Comparison of ENCODE assay signal across 29 cellular contexts in genomic region chr16:1272453-1273198, GRCh38. TPM values are rescaled to one million over a fixed set of nuclear protein-coding genes. Genes with fewer than 3 reads are reported as not detected.
DNase-seq lines count a peak whose midpoint lies in the region; ATAC-seq and TF ChIP-seq lines count a peak whose summit lies in the region.
"Had no signal": no experiment of that assay in that cellular context is flagged by ENCODE, and none has a peak within 500 bp of the region (broad histone marks: within the 10 kb centered on the region; RNA-seq: fewer than 3 reads in every experiment).

No MANE protein-coding gene starts in this region.

- H2BK20ac ChIP-seq in IMR-90 (ENCODE audit: low read depth, low read length), result no peak overlapping the region

- no peak for TF ChIP-seq RAD21 in IMR-90 (IDR thresholded peaks at IDR 0.05; ENCODE audit: low read length)

- H2BK120ac ChIP-seq in IMR-90 (ENCODE audit: low read depth, low read length) (no peak overlapping the region), neuronal stem cell (ENCODE audit: low read depth, low read length) (no peak overlapping the region)

- no peak overlapping the region for H3K4me2 ChIP-seq in IMR-90 (ENCODE audit: low read depth, low read length)
- H3K4me2 ChIP-seq in neuronal stem cell (ENCODE audit: insufficient read depth, low read length, poor library complexity, severe bottlenecking), result no peak overlapping the region

- no peak overlapping the region for H4K8ac ChIP-seq in IMR-90 (ENCODE audit: low read depth in 2 of 2, low read length in 2 of 2)
- H4K8ac ChIP-seq in neuronal stem cell (ENCODE audit: low read depth, low read length), result no peak overlapping the region

- no peak overlapping the region for H3K4ac ChIP-seq in IMR-90 (ENCODE audit: low read depth, low read length)
- H3K4ac ChIP-seq in neuronal stem cell (ENCODE audit: low read length), result no peak overlapping the region

- CTCF ChIA-PET in IMR-90 (lab: Yijun Ruan, JAX), result no interaction called here

- ATAC-seq in IMR-90 (ENCODE audit: low read depth) (no peak), aorta (ENCODE audit: low FRiP score) (no peak)
- ATAC-seq: activated CD4-positive, CD25-positive, alpha-beta regulatory T cell treated with anti-CD3 and anti-CD28 coated beads, Interleukin-2, amount 50 U/mL, for 24 hours; activated T-cell treated with anti-CD3 and anti-CD28 coated beads, Interleukin-2, amount 50 U/mL, for 72 hours had no signal

- no peaks in the 10 kb centered on the region for H4K20me1 ChIP-seq in IMR-90 (ENCODE audit: insufficient read depth, low read length)

- H3K4me1 ChIP-seq in IMR-90 (ENCODE audit: control insufficient read depth, insufficient read depth, low read length) (no peaks in the 10 kb centered on the region), neuronal stem cell (ENCODE audit: control insufficient read depth in 2 of 2, insufficient read depth in 1 of 2, low read depth in 1 of 2, low read length in 2 of 2) (peaks cover under 1% of the 10 kb centered on the region in 2 donors), aorta (ENCODE audit: control insufficient read depth in 1 of 2, insufficient read depth in 2 of 2, low read length in 2 of 2) (no peaks in the 10 kb centered on the region)
- H3K4me1 ChIP-seq: right lobe of liver had no signal

- H3K27me3 ChIP-seq in IMR-90 (ENCODE audit: control insufficient read depth, insufficient read depth, low read length) (peaks cover 24% of the 10 kb centered on the region), neuronal stem cell (ENCODE audit: control insufficient read depth in 3 of 3, insufficient read depth in 3 of 3, low read depth in 1 of 3, low read length in 3 of 3) (peaks cover 0 to 3% (median 0%) of the 10 kb centered on the region in 3 experiments), aorta (ENCODE audit: control insufficient read depth in 1 of 2, insufficient read depth in 2 of 2, low read length in 1 of 2) (no peaks in the 10 kb centered on the region)
- H3K27me3 ChIP-seq: Peyer's patch, right lobe of liver, thyroid gland had no signal

- H3K27ac ChIP-seq in IMR-90 (ENCODE audit: insufficient read depth, low read length) (no peak overlapping the region), VCaP (peak overlapping the region; percentile 46; the same call in 1 of the 2 replicates), neuronal stem cell (replicated peaks; ENCODE audit: low read length) (no peak overlapping the region), aorta (ENCODE audit: low read depth in 1 of 2, low read length in 2 of 2) (no peak overlapping the region)
- H3K27ac ChIP-seq: coronary artery, Peyer's patch, right lobe of liver, SJCRH30, stomach, thyroid gland had no signal

- TF ChIP-seq POLR2A in IMR-90 (IDR thresholded peaks at IDR 0.05; ENCODE audit: low read depth, low read length), result no peak

- H2AK5ac ChIP-seq in IMR-90 (ENCODE audit: low read depth, low read length), result no peak overlapping the region
- no peak overlapping the region for H2AK5ac ChIP-seq in neuronal stem cell (ENCODE audit: low read depth, low read length)

- in situ Hi-C loops in IMR-90 (cut with MboI; ENCODE audit: low sequenced_read_pairs), result no loop called here

- no peaks in the 10 kb centered on the region for H3K36me3 ChIP-seq in IMR-90 (ENCODE audit: control insufficient read depth, insufficient read depth, low read length)
- no peaks in the 10 kb centered on the region for H3K36me3 ChIP-seq in neuronal stem cell (replicated peaks in 1 of 2; ENCODE audit: control insufficient read depth in 2 of 2, insufficient read depth in 2 of 2, low read length in 2 of 2)
- H3K36me3 ChIP-seq in aorta (ENCODE audit: control insufficient read depth in 1 of 2, insufficient read depth in 2 of 2, low read length in 1 of 2), result no peaks in the 10 kb centered on the region
- H3K36me3 ChIP-seq: Peyer's patch, right lobe of liver, SJCRH30, stomach, thyroid gland had no signal

- POLR2A ChIA-PET in IMR-90 (lab: Charles Lee; ENCODE audit: unreplicated experiment), result no interaction called here

- WGBS in IMR-90 (ENCODE audit: extremely low coverage in 2 of 2, insufficient read length in 1 of 2), 2 experiments, result 69% methylated on average over 3 of the region's 9 CpGs; no CpG with 5 or more reads in 1 of the 2 experiments
- 91% methylated on average over 1 of the region's 9 CpGs; no CpG with 5 or more reads in 1 of the 2 donors for WGBS in neuronal stem cell (ENCODE audit: extremely low coverage in 2 of 2, insufficient read length in 2 of 2, insufficient replicate concordance in 1 of 2), 2 donors
- 61 to 63% methylated on average over 9 of the region's 9 CpGs for WGBS in aorta, 2 donors

- H3K4me3 ChIP-seq in IMR-90 (ENCODE audit: insufficient read depth, low read depth, low read length) (no peak overlapping the region), neuronal stem cell (ENCODE audit: low read length in 2 of 2) (no peak overlapping the region), aorta (ENCODE audit: low read length in 2 of 2) (no peak overlapping the region)
- H3K4me3 ChIP-seq: coronary artery, Peyer's patch, right lobe of liver, SJCRH30, stomach, thyroid gland had no signal

- no peak overlapping the region for H2AK9ac ChIP-seq in IMR-90 (replicated peaks; ENCODE audit: low read depth, low read length, poor library complexity)

- H3K14ac ChIP-seq in IMR-90 (replicated peaks; ENCODE audit: low read depth, low read length) (no peak overlapping the region), neuronal stem cell (ENCODE audit: low read length) (no peak overlapping the region)

- no peak overlapping the region for H3K23ac ChIP-seq in IMR-90 (ENCODE audit: low read depth, low read length)
- H3K23ac ChIP-seq in neuronal stem cell (ENCODE audit: low read depth, low read length, poor library complexity), result no peak overlapping the region

- no peak overlapping the region for H2BK5ac ChIP-seq in IMR-90 (ENCODE audit: low read depth, low read length, poor library complexity, severe bottlenecking)
- H2BK5ac ChIP-seq in neuronal stem cell (ENCODE audit: low read length), result no peak overlapping the region

- H4K91ac ChIP-seq in IMR-90 (ENCODE audit: insufficient read depth, low read depth, low read length) (no peak overlapping the region), neuronal stem cell (ENCODE audit: low read depth, low read length, poor library complexity) (no peak overlapping the region)

- H3K9ac ChIP-seq in IMR-90 (ENCODE audit: low read depth, low read length), result no peak overlapping the region
- H3K9ac ChIP-seq in neuronal stem cell (ENCODE audit: low read depth, low read length, poor library complexity), result no peak overlapping the region

- H4K5ac ChIP-seq in IMR-90 (ENCODE audit: low read depth, low read length), result no peak overlapping the region

- dilution Hi-C loops in IMR-90 (cut with HindIII; ENCODE audit: low sequenced_read_pairs, unreplicated experiment), result no loop called here

- H2BK12ac ChIP-seq in neuronal stem cell (ENCODE audit: low read length), result no peak overlapping the region

- peak; percentile 34 for DNase-seq in NCI-H2171 treated with DMSO at 0.1 percent for 48 hours (lab: John Stamatoyannopoulos, UW)
- DNase-seq in NCI-H2171 (lab: John Stamatoyannopoulos, UW), result no peak
- no peak for DNase-seq in IMR-90
- DNase-seq in neuronal stem cell (ENCODE audit: low spot score), result no peak
- no peak for DNase-seq in UCSD-AML1 (lab: John Stamatoyannopoulos, UW; ENCODE audit: unreplicated experiment)
- DNase-seq in aorta, result no peak
- no peak for DNase-seq in D341Med (ENCODE audit: low spot score)
- DNase-seq: activated CD4-positive, alpha-beta T cell treated with anti-CD3 and anti-CD28 coated beads, Interleukin-2, amount 50 U/mL, for 48 hours; activated T-cell treated with anti-CD3 and anti-CD28 coated beads, Interleukin-2, amount 50 U/mL, for 72 hours; effector memory CD4-positive, alpha-beta T cell; GF-D8; mesendoderm; NCI-H526; stimulated activated CD8-positive, alpha-beta memory T cell treated with anti-CD3 and anti-CD28 coated beads, Interleukin-4, amount 100 ng/mL, for 48 hours; T-helper 1 cell had no signal

- no peak overlapping the region for H3K18ac ChIP-seq in IMR-90 (ENCODE audit: low read depth, low read length)
- H3K18ac ChIP-seq in neuronal stem cell (ENCODE audit: low read length), result peak overlapping the region; percentile 8

- peaks cover 2% of the 10 kb centered on the region; the same call in 1 of the 2 replicates for H3K9me3 ChIP-seq in IMR-90 (ENCODE audit: control insufficient read depth, insufficient read depth, low read length)
- H3K9me3 ChIP-seq in neuronal stem cell (replicated peaks in 1 of 2; ENCODE audit: control insufficient read depth in 2 of 2, insufficient read depth in 1 of 2, low read depth in 1 of 2, low read length in 2 of 2), result peaks cover 0 to 1% of the 10 kb centered on the region in 2 donors
- no peaks in the 10 kb centered on the region for H3K9me3 ChIP-seq in aorta (ENCODE audit: control insufficient read depth, low read length)
- H3K9me3 ChIP-seq: Peyer's patch, right lobe of liver, SJCRH30, stomach, thyroid gland had no signal

- BruUV-seq in IMR-90 (replicated peaks; lab: Mats Ljungman, UMichigan), result no TSS peak

- intact Hi-C loops in IMR-90 (cut with micrococcal nuclease) (no loop called here), aorta (cut with DNase I) (no loop called here)

- H3K79me1 ChIP-seq in IMR-90 (ENCODE audit: low read depth in 1 of 2, low read length in 2 of 2) (no peaks in the 10 kb centered on the region), neuronal stem cell (ENCODE audit: low read depth, low read length) (no peaks in the 10 kb centered on the region)

- H3K9me1 ChIP-seq in IMR-90 (ENCODE audit: insufficient read depth, low read length), result no peaks in the 10 kb centered on the region

- H3K56ac ChIP-seq in IMR-90 (ENCODE audit: extremely low read depth, insufficient read depth, low read length), result no peak overlapping the region

- H2AFZ ChIP-seq in IMR-90 (replicated peaks; ENCODE audit: low read length, poor library complexity) (peak overlapping the region; percentile 32), neuronal stem cell (ENCODE audit: low read length) (no peak overlapping the region)

- TF ChIP-seq CTCF in IMR-90 (conservative IDR thresholded peaks at IDR 0.05; ENCODE audit: low read depth, low read length) (no peak), VCaP (conservative IDR thresholded peaks at IDR 0.05) (no peak)

- no peak overlapping the region for H2BK15ac ChIP-seq in IMR-90 (ENCODE audit: low read depth, low read length)
- no peak overlapping the region for H2BK15ac ChIP-seq in neuronal stem cell (ENCODE audit: low read length)

RNA-seq across cellular contexts. Expression of gene TPSD1, which starts 16.8 kb away (rescaled TPM):
- not detected in 2 replicates for total RNA-seq in IMR-90 (2012; rRNA removed)
- polyA plus RNA-seq in IMR-90 (2012; rRNA removed), result not detected in 2 replicates
- polyA plus RNA-seq in IMR-90 (2012; cell fraction: cytosol; rRNA removed), result not detected in 2 replicates
- polyA plus RNA-seq in IMR-90 (2012; cell fraction: nucleus; rRNA removed; ENCODE audit: low replicate concordance), result not detected in 2 replicates
- polyA plus RNA-seq in neuronal stem cell (2013, experiment 1 of 2), result 0.06 TPM
- polyA plus RNA-seq in neuronal stem cell (2013, experiment 2 of 2), result not detected
- not detected for total RNA-seq in aorta
- polyA plus RNA-seq in aorta, result under 1 TPM in 1 of 2 donors, not detected in 1; 0.38 TPM
- total RNA-seq: activated T-cell treated with anti-CD3 and anti-CD28 coated beads, Interleukin-2, amount 50 U/mL, for 72 hours; astrocyte; cardiac septum; epithelial cell of proximal tubule; myocyte; right lobe of liver; SJCRH30 had no signal
- polyA plus RNA-seq: IgD-negative memory B cell had no signal

RNA-seq across cellular contexts. Expression of gene TPSAB1, which starts 32.1 kb away (rescaled TPM):
- not detected in 2 replicates for total RNA-seq in IMR-90 (2012; rRNA removed)
- polyA plus RNA-seq in IMR-90 (2012; rRNA removed), result not detected in 2 replicates
- polyA plus RNA-seq in IMR-90 (2012; cell fraction: cytosol; rRNA removed), result not detected in 2 replicates
- not detected in 2 replicates for polyA plus RNA-seq in IMR-90 (2012; cell fraction: nucleus; rRNA removed; ENCODE audit: low replicate concordance)
- polyA plus RNA-seq in neuronal stem cell (2013, experiment 1 of 2), result not detected
- polyA plus RNA-seq in neuronal stem cell (2013, experiment 2 of 2), result not detected
- total RNA-seq in aorta, result 10 to 100 TPM; 12.2 to 38.0 TPM
- polyA plus RNA-seq in aorta, result 1 to 10 TPM; 3.0 to 3.8 TPM
- total RNA-seq: astrocyte, epithelial cell of proximal tubule, myocyte, SJCRH30 had no signal
- polyA plus RNA-seq: IgD-negative memory B cell had no signal

RNA-seq across cellular contexts. Expression of gene UBE2I, which starts 36.8 kb away (rescaled TPM):
- total RNA-seq in IMR-90 (2012; rRNA removed), result 30.8 and 45.0 TPM in 2 replicates
- polyA plus RNA-seq in IMR-90 (2012; rRNA removed), result 113 and 140 TPM in 2 replicates
- polyA plus RNA-seq in IMR-90 (2012; cell fraction: cytosol; rRNA removed), result 47.2 and 66.3 TPM in 2 replicates
- 119 and 179 TPM in 2 replicates for polyA plus RNA-seq in IMR-90 (2012; cell fraction: nucleus; rRNA removed; ENCODE audit: low replicate concordance)
- 253 TPM for polyA plus RNA-seq in neuronal stem cell (2013, experiment 1 of 2)
- polyA plus RNA-seq in neuronal stem cell (2013, experiment 2 of 2), result 258 TPM
- 10 to 100 TPM; 81.7 to 86.7 TPM for total RNA-seq in aorta
- 10 to 100 TPM; 35.7 to 63.1 TPM for polyA plus RNA-seq in aorta

RNA-seq across cellular contexts. Expression of gene TPSB2, which starts 42.6 kb away (rescaled TPM):
- total RNA-seq in IMR-90 (2012; rRNA removed) (not detected in 2 replicates), aorta (10 to 100 TPM; 17.0 to 51.0 TPM)
- polyA plus RNA-seq in IMR-90 (2012; rRNA removed) (not detected in 2 replicates), aorta (10 to 100 TPM in 1 of 2 donors, 1 to 10 TPM in 1; 4.9 to 10.8 TPM)
- polyA plus RNA-seq in IMR-90 (2012; cell fraction: cytosol; rRNA removed), result not detected in 2 replicates
- not detected in 2 replicates for polyA plus RNA-seq in IMR-90 (2012; cell fraction: nucleus; rRNA removed; ENCODE audit: low replicate concordance)
- polyA plus RNA-seq in neuronal stem cell (2013, experiment 1 of 2), result not detected
- not detected for polyA plus RNA-seq in neuronal stem cell (2013, experiment 2 of 2)
- total RNA-seq: astrocyte, epithelial cell of proximal tubule, myocyte, SJCRH30 had no signal
- polyA plus RNA-seq: IgD-negative memory B cell had no signal

RNA-seq across cellular contexts. Expression of gene TPSG1, which starts 47.6 kb away (rescaled TPM):
- total RNA-seq in IMR-90 (2012; rRNA removed) (not detected in 2 replicates), aorta (under 1 TPM in 1 of 2 donors, not detected in 1; 0.81 TPM)
- polyA plus RNA-seq in IMR-90 (2012; rRNA removed) (not detected in 2 replicates), aorta (1 to 10 TPM in 1 of 2 donors, not detected in 1; 4.6 TPM)
- not detected in 2 replicates for polyA plus RNA-seq in IMR-90 (2012; cell fraction: cytosol; rRNA removed)
- polyA plus RNA-seq in IMR-90 (2012; cell fraction: nucleus; rRNA removed; ENCODE audit: low replicate concordance), result not detected in 2 replicates
- not detected for polyA plus RNA-seq in neuronal stem cell (2013, experiment 1 of 2)
- not detected for polyA plus RNA-seq in neuronal stem cell (2013, experiment 2 of 2)
- total RNA-seq: astrocyte, cardiac septum, epithelial cell of proximal tubule, left ventricle myocardium superior, myocyte, SJCRH30, thyroid gland had no signal
- polyA plus RNA-seq: IgD-negative memory B cell had no signal

Comparison
In these comparisons a context has a peak if more than half of its experiments do, and no peak if none do; other contexts are left out.
1. RNA of gene TPSAB1, which starts 32.1 kb away (total RNA-seq): 12.2 to 38.0 TPM in aorta; not detected in IMR-90; every median in the first group is over 10 times any median in the second.